16 cellular contexts compared by ENCODE assay signal in the genomic region with DNA sequence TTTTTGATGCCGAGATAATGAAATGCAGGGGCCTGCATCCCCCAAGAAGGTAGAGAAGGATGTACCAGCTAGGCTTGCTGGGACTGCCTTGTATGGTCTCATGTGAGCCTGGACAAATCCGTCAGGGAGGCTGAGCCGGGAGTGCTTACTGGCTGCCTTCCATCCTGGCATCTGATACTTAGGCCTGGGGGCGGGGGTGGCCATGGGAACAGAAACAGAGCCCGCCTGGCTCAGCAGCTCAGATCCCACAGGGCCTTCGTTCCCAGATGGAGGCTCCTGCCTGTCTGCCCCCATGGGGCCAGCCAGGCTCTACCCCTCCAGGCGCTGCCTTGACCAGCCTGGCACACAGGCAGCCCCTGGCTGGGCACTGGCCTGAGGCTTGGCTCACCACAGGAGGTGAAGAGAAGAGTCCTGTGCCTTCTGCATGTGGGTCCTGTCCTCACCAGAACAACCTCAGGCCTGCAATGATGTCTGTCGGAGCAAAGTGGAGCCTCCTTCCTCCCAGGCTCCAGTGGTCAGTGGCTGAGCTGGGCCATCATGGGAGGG. TPM values are rescaled to one million over a fixed set of nuclear protein-coding genes. Genes with fewer than 3 reads are reported as not detected.
DNase-seq lines count a peak whose midpoint lies in the region; ATAC-seq, FAIRE-seq and TF ChIP-seq lines count a peak whose summit lies in the region.
"Had no signal": no experiment of that assay in that cellular context is flagged by ENCODE, and none has a peak within 500 bp of the region (broad histone marks: within the 10 kb centered on the region; RNA-seq: fewer than 3 reads in every experiment).

No MANE protein-coding gene starts in this region.

- H2BK12ac ChIP-seq in mesenchymal stem cell (ENCODE audit: low read length in 2 of 2), result peak overlapping the region; percentile 8 to 15

- ATAC-seq in GM21825 (IDR thresholded peaks at IDR 0.05; ENCODE audit: unreplicated experiment), result no peak
- ATAC-seq: activated naive CD8-positive, alpha-beta T cell treated with anti-CD3 and anti-CD28 coated beads, Interleukin-2, amount 50 U/mL, for 24 hours had no signal

- H3K4me3 Mint-ChIP-seq in MCF 10A (ENCODE audit: unreplicated experiment), result no peak overlapping the region
- H3K4me3 Mint-ChIP-seq: activated B cell treated with CpG ODN at 0.5 μM for 24 hours; activated naive CD8-positive, alpha-beta T cell treated with anti-CD3 and anti-CD28 coated beads, Interleukin-2, amount 50 U/mL, for 24 hours had no signal

- intact Hi-C loops in MCF 10A (cut with micrococcal nuclease), result no loop called here
- intact Hi-C loops in mammary epithelial cell (cut with micrococcal nuclease), result no loop called here

- peaks cover 11% of the 10 kb centered on the region for H3K9me3 Mint-ChIP-seq in MCF 10A (ENCODE audit: unreplicated experiment)
- H3K9me3 Mint-ChIP-seq: activated B cell treated with CpG ODN at 0.5 μM for 24 hours had no signal

- H3K14ac ChIP-seq in mesenchymal stem cell (ENCODE audit: low read length in 2 of 2), result no peak overlapping the region

- no peak overlapping the region for H2BK120ac ChIP-seq in mesenchymal stem cell (ENCODE audit: low read depth, low read length)

- no peak overlapping the region for H3K23ac ChIP-seq in mesenchymal stem cell (ENCODE audit: low read length in 2 of 2)

- H3K79me1 ChIP-seq in mesenchymal stem cell (replicated peaks; ENCODE audit: low read length, poor library complexity, severe bottlenecking), result no peaks in the 10 kb centered on the region

- no peak overlapping the region for H4K91ac ChIP-seq in mesenchymal stem cell (ENCODE audit: low read length)

- H3K4me1 ChIP-seq in mammary epithelial cell (ENCODE audit: insufficient read depth, low read length) (peaks cover 7% of the 10 kb centered on the region), mesenchymal stem cell (ENCODE audit: control insufficient read depth, insufficient read depth, low read depth, low read length) (peaks cover 20% of the 10 kb centered on the region)
- H3K4me1 ChIP-seq: tibial nerve had no signal

- in situ Hi-C loops in mammary epithelial cell (cut with MboI; ENCODE audit: low sequenced_read_pairs in 2 of 2) (no loop called here), astrocyte of the spinal cord (cut with HindIII; ENCODE audit: low sequenced_read_pairs) (no loop called here)

- H3K4me2 ChIP-seq in mammary epithelial cell (ENCODE audit: insufficient read depth, low read depth, low read length) (no peak overlapping the region), mesenchymal stem cell (ENCODE audit: low read length, poor library complexity, severe bottlenecking) (no peak overlapping the region)

- no peak overlapping the region for H2BK15ac ChIP-seq in mesenchymal stem cell (ENCODE audit: low read depth, poor library complexity, severe bottlenecking)

- H4K8ac ChIP-seq in mesenchymal stem cell (ENCODE audit: low read length), result no peak overlapping the region

- H3K27ac Mint-ChIP-seq in MCF 10A (ENCODE audit: low read depth, unreplicated experiment), result no peak overlapping the region
- H3K27ac Mint-ChIP-seq: activated B cell treated with CpG ODN at 0.5 μM for 24 hours; activated naive CD8-positive, alpha-beta T cell treated with anti-CD3 and anti-CD28 coated beads, Interleukin-2, amount 50 U/mL, for 24 hours had no signal

- no peak overlapping the region for H2AK5ac ChIP-seq in mesenchymal stem cell (ENCODE audit: low read length, severe bottlenecking)

- CTCF ChIA-PET in MCF 10A (lab: Yijun Ruan, JAX), result interaction anchor here (0.5 kb wide), 1 partner anchor 517 kb away, joined by 3 read pairs; no protein-coding TSS in a partner anchor
- CTCF ChIA-PET in mammary epithelial cell (lab: Charles Lee; ENCODE audit: low non-redundant PET), result no interaction called here

- no peaks in the 10 kb centered on the region for H3K36me3 Mint-ChIP-seq in MCF 10A (ENCODE audit: insufficient read depth, unreplicated experiment)

- dilution Hi-C loops in mammary epithelial cell (cut with HindIII; ENCODE audit: low sequenced_read_pairs), result no loop called here

- H3K27me3 Mint-ChIP-seq in MCF 10A (ENCODE audit: insufficient read depth, unreplicated experiment), result no peaks in the 10 kb centered on the region
- H3K27me3 Mint-ChIP-seq: activated B cell treated with CpG ODN at 0.5 μM for 24 hours had no signal

- H2AFZ ChIP-seq in mammary epithelial cell (ENCODE audit: low read depth, low read length) (no peak overlapping the region), mesenchymal stem cell (ENCODE audit: low read depth, low read length) (no peak overlapping the region)

- H3K4me1 Mint-ChIP-seq in MCF 10A (ENCODE audit: insufficient read depth, unreplicated experiment), result peaks cover 6% of the 10 kb centered on the region
- H3K4me1 Mint-ChIP-seq: activated B cell treated with CpG ODN at 0.5 μM for 24 hours; activated naive CD8-positive, alpha-beta T cell treated with anti-CD3 and anti-CD28 coated beads, Interleukin-2, amount 50 U/mL, for 24 hours had no signal

- H3K9ac ChIP-seq in mammary epithelial cell (ENCODE audit: insufficient read depth, low read length), result no peak overlapping the region
- no peak overlapping the region for H3K9ac ChIP-seq in mesenchymal stem cell (ENCODE audit: low read length)

- DNase-seq in MCF 10A (ENCODE audit: unreplicated experiment) (peak; percentile 8), mammary epithelial cell (no peak), astrocyte of the spinal cord (ENCODE audit: low read depth, low spot score) (peak; percentile 20), mesenchymal stem cell (no peak), HuH-7 (ENCODE audit: low spot score) (no peak), D721Med (ENCODE audit: insufficient read length, low spot score) (no peak), middle frontal gyrus (ENCODE audit: extremely low spot score, low spot score) (no peak)
- DNase-seq: activated B cell treated with CpG ODN at 0.5 μM for 24 hours; activated naive CD8-positive, alpha-beta T cell treated with anti-CD3 and anti-CD28 coated beads, Interleukin-2, amount 50 U/mL, for 24 hours; activated T-cell treated with anti-CD3 and anti-CD28 coated beads for 4 hours; NCI-H146 had no signal

- POLR2A ChIA-PET in MCF 10A (lab: Yijun Ruan, JAX), result no interaction called here

- FAIRE-seq in D721Med (lab: Jason Lieb, UNC), result no peak

- H3K4ac ChIP-seq in mesenchymal stem cell (ENCODE audit: low read depth in 1 of 2, low read length in 2 of 2), result no peak overlapping the region

- H3K4me3 ChIP-seq in mammary epithelial cell (replicated peaks in 1 of 3; ENCODE audit: insufficient read depth in 1 of 3, low read depth in 2 of 3, low read length in 3 of 3) (no peak overlapping the region), astrocyte of the spinal cord (ENCODE audit: low read depth, low read length) (no peak overlapping the region), mesenchymal stem cell (ENCODE audit: insufficient read depth in 1 of 2, low read depth in 1 of 2, low read length in 2 of 2) (no peak overlapping the region)
- H3K4me3 ChIP-seq: SK-N-MC, tibial nerve had no signal

- no peaks in the 10 kb centered on the region for H3K79me2 ChIP-seq in mammary epithelial cell (ENCODE audit: insufficient read depth, low read length)

- BruUV-seq in MCF 10A (replicated peaks; lab: Mats Ljungman, UMichigan), result no TSS peak
- no TSS peak for BruUV-seq in mammary epithelial cell (replicated peaks; lab: Mats Ljungman, UMichigan)

- H3K27ac ChIP-seq in mammary epithelial cell (ENCODE audit: insufficient read depth, low read depth, low read length), result no peak overlapping the region
- H3K27ac ChIP-seq in mesenchymal stem cell (ENCODE audit: low read length, poor library complexity, severe bottlenecking), result no peak overlapping the region
- H3K27ac ChIP-seq: SK-N-MC, tibial nerve had no signal

- no peaks in the 10 kb centered on the region for H3K36me3 ChIP-seq in mammary epithelial cell (ENCODE audit: insufficient read depth, low read length)
- no peaks in the 10 kb centered on the region for H3K36me3 ChIP-seq in mesenchymal stem cell (ENCODE audit: control insufficient read depth in 1 of 2, insufficient read depth in 2 of 2, low read depth in 1 of 2, low read length in 2 of 2)
- H3K36me3 ChIP-seq: tibial nerve had no signal

- H3K27me3 ChIP-seq in mammary epithelial cell (ENCODE audit: insufficient read depth, low read length) (no peaks in the 10 kb centered on the region), mesenchymal stem cell (ENCODE audit: control insufficient read depth in 1 of 2, insufficient read depth in 1 of 2, low read length in 2 of 2) (no peaks in the 10 kb centered on the region)
- H3K27me3 ChIP-seq: tibial nerve had no signal

- WGBS in mammary epithelial cell (ENCODE audit: low coverage, missing lambda C conversion rate), result 62% methylated on average over 3 of the region's 8 CpGs
- 88% methylated on average over 8 of the region's 8 CpGs for WGBS in mesenchymal stem cell

- TF ChIP-seq CTCF in MCF 10A (IDR thresholded peaks at IDR 0.05; ENCODE audit: unreplicated experiment), result no peak
- no peak for TF ChIP-seq CTCF in mammary epithelial cell (conservative IDR thresholded peaks at IDR 0.05 in 1 of 2, IDR thresholded peaks at IDR 0.05 in 1 of 2; ENCODE audit: extremely low read depth in 1 of 2, insufficient read depth in 1 of 2, low read depth in 1 of 2, low read length in 2 of 2)
- TF ChIP-seq CTCF in astrocyte of the spinal cord (IDR thresholded peaks at IDR 0.05; ENCODE audit: low read depth, low read length), result no peak
- no peak for TF ChIP-seq CTCF in D721Med (IDR thresholded peaks at IDR 0.05; ENCODE audit: insufficient read depth, missing control alignments)

- H2BK5ac ChIP-seq in mesenchymal stem cell (ENCODE audit: low read depth, low read length, poor library complexity, severe bottlenecking), result no peak overlapping the region

- H3K18ac ChIP-seq in mesenchymal stem cell (ENCODE audit: low read depth in 1 of 2, low read length in 2 of 2), result no peak overlapping the region

- no peaks in the 10 kb centered on the region for H4K20me1 ChIP-seq in mammary epithelial cell (ENCODE audit: insufficient read depth, low read length)

- H3K9me3 ChIP-seq in mammary epithelial cell (replicated peaks; ENCODE audit: insufficient read depth, low read length) (no peaks in the 10 kb centered on the region), mesenchymal stem cell (ENCODE audit: control insufficient read depth, low read length) (no peaks in the 10 kb centered on the region)
- H3K9me3 ChIP-seq: tibial nerve had no signal

RNA-seq across cellular contexts. Expression of gene SPATA31E1, which starts 10.5 kb away (rescaled TPM):
- not detected in 2 replicates for total RNA-seq in MCF 10A (2022)
- not detected for total RNA-seq in mammary epithelial cell
- not detected for polyA plus RNA-seq in mammary epithelial cell
- polyA minus RNA-seq in mammary epithelial cell, result not detected
- polyA plus RNA-seq in mesenchymal stem cell (2013, experiment 1 of 2), result not detected
- polyA plus RNA-seq in mesenchymal stem cell (2013, experiment 2 of 2), result not detected
- total RNA-seq: activated B cell treated with CpG ODN at 0.5 μM for 24 hours, dermis microvascular lymphatic vessel endothelial cell, tibial nerve had no signal
- polyA plus RNA-seq: neural cell had no signal

RNA-seq across cellular contexts. Expression of gene SPATA31C1, which starts 45.6 kb away (rescaled TPM):
- total RNA-seq in MCF 10A (2022), result not detected in 2 replicates
- total RNA-seq in mammary epithelial cell, result not detected
- polyA plus RNA-seq in mammary epithelial cell, result not detected
- not detected for polyA minus RNA-seq in mammary epithelial cell
- polyA plus RNA-seq in mesenchymal stem cell (2013, experiment 1 of 2), result not detected
- polyA plus RNA-seq in mesenchymal stem cell (2013, experiment 2 of 2), result not detected
- total RNA-seq: activated B cell treated with CpG ODN at 0.5 μM for 24 hours, dermis microvascular lymphatic vessel endothelial cell, tibial nerve had no signal
- polyA plus RNA-seq: neural cell had no signal

Comparison
In these comparisons a context has a peak if more than half of its experiments do, and no peak if none do; other contexts are left out.
1. DNase-seq: peak in MCF 10A (single experiment) and astrocyte of the spinal cord (single experiment); none in mammary epithelial cell (single experiment), mesenchymal stem cell (single experiment), HuH-7 (single experiment), D721Med (single experiment) and middle frontal gyrus (single experiment).